In genomic region chr3:66490984-66491383, GRCh38 we compare ENCODE assay signal across 11 cellular contexts. TPM values are rescaled to one million over a fixed set of nuclear protein-coding genes. Genes with fewer than 3 reads are reported as not detected.
DNase-seq lines count a peak whose midpoint lies in the region; ATAC-seq and TF ChIP-seq lines count a peak whose summit lies in the region.
"Had no signal": no experiment of that assay in that cellular context is flagged by ENCODE, and none has a peak within 500 bp of the region (broad histone marks: within the 10 kb centered on the region; RNA-seq: fewer than 3 reads in every experiment).

No MANE protein-coding gene starts in this region.

- no peak overlapping the region for H2AK5ac ChIP-seq in H9 (ENCODE audit: insufficient read length, low read length)

- H4K20me1 ChIP-seq in H9 (ENCODE audit: control insufficient read depth, insufficient read depth, insufficient read length): no peaks in the 10 kb centered on the region

- no peak overlapping the region for H2BK5ac ChIP-seq in H9 (ENCODE audit: insufficient read length, low read length)

- H2BK12ac ChIP-seq in H9 (ENCODE audit: insufficient read length, low read depth, low read length): no peak overlapping the region

- DNase-seq in AG04450 (ENCODE audit: low read depth, low spot score) (no peak), H9 (no peak), chondrocyte (ENCODE audit: low spot score) (no peak), spleen (no peak), AG08396 (ENCODE audit: low spot score) (no peak)
- no peak for DNase-seq in naive thymus-derived CD4-positive, alpha-beta T cell
- DNase-seq: CD8-positive, alpha-beta memory T cell; testis had no signal

- H3K9me3 ChIP-seq in AG04450 (ENCODE audit: control insufficient read depth, insufficient read depth, low read length): no peaks in the 10 kb centered on the region
- H3K9me3 ChIP-seq in H9 (ENCODE audit: control insufficient read depth, low read depth, low read length): no peaks in the 10 kb centered on the region
- H3K9me3 ChIP-seq in naive thymus-derived CD4-positive, alpha-beta T cell (ENCODE audit: control insufficient read depth in 2 of 3, low read length in 3 of 3): no peaks in the 10 kb centered on the region
- H3K9me3 ChIP-seq in spleen: no peaks in the 10 kb centered on the region
- H3K9me3 ChIP-seq: testis had no signal

- H3K9me3 Mint-ChIP-seq in H9: no peaks in the 10 kb centered on the region; a peak in 1 of 5 replicates
- no peaks in the 10 kb centered on the region for H3K9me3 Mint-ChIP-seq in chondrocyte (ENCODE audit: low read depth)
- no peaks in the 10 kb centered on the region for H3K9me3 Mint-ChIP-seq in naive thymus-derived CD4-positive, alpha-beta T cell
- H3K9me3 Mint-ChIP-seq: CD8-positive, alpha-beta memory T cell had no signal

- no peak overlapping the region for H3K14ac ChIP-seq in H9 (ENCODE audit: insufficient read depth, low read length)

- peaks cover 8% of the 10 kb centered on the region for H3K79me1 ChIP-seq in H9 (ENCODE audit: insufficient read depth, low read depth, low read length, poor library complexity, severe bottlenecking)

- H3K4me3 ChIP-seq in AG04450 (ENCODE audit: low read depth, low read length) (peak overlapping the region; percentile 35), spleen (no peak overlapping the region)
- no peak overlapping the region for H3K4me3 ChIP-seq in naive thymus-derived CD4-positive, alpha-beta T cell (ENCODE audit: low read length)
- H3K4me3 ChIP-seq: testis had no signal

- H3K23me2 ChIP-seq in H9 (ENCODE audit: insufficient read length, low read depth, low read length, poor library complexity, severe bottlenecking): no peaks in the 10 kb centered on the region

- H3K4me2 ChIP-seq in H9 (ENCODE audit: insufficient read depth, insufficient read length, low read length): no peak overlapping the region

- H3K56ac ChIP-seq in H9 (ENCODE audit: insufficient read length, low read depth, low read length): no peak overlapping the region

- no peak overlapping the region for H4K5ac ChIP-seq in H9 (ENCODE audit: insufficient read length, low read depth, low read length)

- H3K27me3 Mint-ChIP-seq in H9 (ENCODE audit: low read depth) (no peaks in the 10 kb centered on the region), chondrocyte (ENCODE audit: low read depth) (no peaks in the 10 kb centered on the region)
- H3K27me3 Mint-ChIP-seq in naive thymus-derived CD4-positive, alpha-beta T cell: peaks cover 0 to 14% (median 0%) of the 10 kb centered on the region in 5 donors
- H3K27me3 Mint-ChIP-seq: CD8-positive, alpha-beta memory T cell had no signal

- H2BK120ac ChIP-seq in H9 (ENCODE audit: low read depth, low read length, poor library complexity, severe bottlenecking): no peak overlapping the region

- no peak overlapping the region for H4K91ac ChIP-seq in H9 (ENCODE audit: insufficient read length, low read depth, low read length)

- H3K23ac ChIP-seq in H9 (ENCODE audit: insufficient read length, low read depth, low read length): no peak overlapping the region

- TF ChIP-seq POLR2A in spleen (IDR thresholded peaks at IDR 0.05): no peak

- ATAC-seq in naive thymus-derived CD4-positive, alpha-beta T cell: no peak
- no peak for ATAC-seq in HG03469 (IDR thresholded peaks at IDR 0.05; ENCODE audit: unreplicated experiment)
- ATAC-seq in GM19023 (IDR thresholded peaks at IDR 0.05; ENCODE audit: unreplicated experiment): no peak

- CTCF ChIA-PET in AG04450 (lab: Charles Lee): interaction anchor here (0.7 to 5.1 kb wide), 13 partner anchors 8 to 343 kb away, joined by 3 to 27 read pairs (median 7); no protein-coding TSS in a partner anchor
- CTCF ChIA-PET in naive thymus-derived CD4-positive, alpha-beta T cell (lab: Charles Lee): interaction anchor here (0.8 to 1.4 kb wide), 2 partner anchors 35 to 48 kb away, joined by 3 to 4 read pairs; no protein-coding TSS in a partner anchor

- intact Hi-C loops in naive thymus-derived CD4-positive, alpha-beta T cell (cut with micrococcal nuclease): loop anchor here (1.0 to 10.0 kb wide), 3 partner anchors 9 to 1164 kb away; partner anchors contain the start of gene SUCLG2 (in 2 of the 2)
- intact Hi-C loops in spleen (cut with DNase I; ENCODE audit: low total_unique reads): no loop called here

- no peak overlapping the region for H3K9ac ChIP-seq in H9 (ENCODE audit: extremely low read depth, insufficient read length, low read length)
- H3K9ac ChIP-seq: parathyroid adenoma had no signal

- H3K27ac ChIP-seq in AG04450 (ENCODE audit: low read depth, low read length) (peak overlapping the region; percentile 58), H9 (ENCODE audit: insufficient read length, low read depth, low read length) (no peak overlapping the region), spleen (peak overlapping the region in 4 of 8 donors; percentile 29 to 50 (median 46))
- peak overlapping the region; percentile 38 for H3K27ac ChIP-seq in naive thymus-derived CD4-positive, alpha-beta T cell (ENCODE audit: low read depth, low read length)
- H3K27ac ChIP-seq: parathyroid adenoma had no signal

- H2BK20ac ChIP-seq in H9 (ENCODE audit: low read depth, low read length, poor library complexity, severe bottlenecking): no peak overlapping the region

- no peak for TF ChIP-seq CTCF in AG04450 (IDR thresholded peaks at IDR 0.05; ENCODE audit: low read depth, low read length)
- no peak for TF ChIP-seq CTCF in H9 (conservative IDR thresholded peaks at IDR 0.05)
- no peak for TF ChIP-seq CTCF in chondrocyte (IDR thresholded peaks at IDR 0.05)
- TF ChIP-seq CTCF in spleen (IDR thresholded peaks at IDR 0.05 in 8 of 11, conservative IDR thresholded peaks at IDR 0.05 in 3 of 11): no peak

- H4K8ac ChIP-seq in H9 (replicated peaks; ENCODE audit: insufficient read length, low read depth, low read length): no peak overlapping the region

- WGBS in H9 (ENCODE audit: extremely low coverage, insufficient read length, low lambda C conversion rate): no CpG with 5 or more reads among the region's 1 CpG
- 68 to 77% (median 72%) methylated on average over 1 of the region's 1 CpG for WGBS in spleen, 5 donors

- POLR2A ChIA-PET in AG04450 (lab: Yijun Ruan, JAX): interaction anchor here (1.2 to 1.7 kb wide), 3 partner anchors 10 to 220 kb away, joined by 4 to 11 read pairs (median 5); no protein-coding TSS in a partner anchor
- POLR2A ChIA-PET in naive thymus-derived CD4-positive, alpha-beta T cell (lab: Charles Lee): interaction anchor here (0.7 to 5.6 kb wide), 6 partner anchors 8 to 97 kb away, joined by 3 to 28 read pairs (median 6); partner anchors contain the start of gene LRIG1

- peaks cover 2 to 19% (median 7%) of the 10 kb centered on the region in 3 experiments; a peak in 4 of 7 replicates for H3K36me3 Mint-ChIP-seq in H9 (ENCODE audit: insufficient read depth in 1 of 3, low read depth in 3 of 3)
- peaks cover 1% of the 10 kb centered on the region for H3K36me3 Mint-ChIP-seq in chondrocyte (ENCODE audit: low read depth)
- H3K36me3 Mint-ChIP-seq in naive thymus-derived CD4-positive, alpha-beta T cell: peaks cover 0 to 22% (median 0%) of the 10 kb centered on the region in 5 donors

- H2BK15ac ChIP-seq in H9 (ENCODE audit: low read depth, low read length): no peak overlapping the region

- peaks cover 90 to 94% of the 10 kb centered on the region in 2 experiments for H3K4me1 Mint-ChIP-seq in H9
- H3K4me1 Mint-ChIP-seq in chondrocyte (ENCODE audit: low read depth): peaks cover 95% of the 10 kb centered on the region
- peaks cover 50 to 89% (median 86%) of the 10 kb centered on the region in 7 donors for H3K4me1 Mint-ChIP-seq in naive thymus-derived CD4-positive, alpha-beta T cell

- peak overlapping the region in 1 of 2 experiments; percentile 66; a peak in 4 of 5 replicates for H3K4me3 Mint-ChIP-seq in H9
- H3K4me3 Mint-ChIP-seq in chondrocyte (ENCODE audit: unreplicated experiment): no peak overlapping the region
- peak overlapping the region in 4 of 10 donors; percentile 42 to 68 (median 52) for H3K4me3 Mint-ChIP-seq in naive thymus-derived CD4-positive, alpha-beta T cell

- H3K27me3 ChIP-seq in AG04450 (ENCODE audit: control insufficient read depth, insufficient read depth, low read length): no peaks in the 10 kb centered on the region
- H3K27me3 ChIP-seq in H9 (ENCODE audit: insufficient read depth, low read length): no peaks in the 10 kb centered on the region
- no peaks in the 10 kb centered on the region for H3K27me3 ChIP-seq in naive thymus-derived CD4-positive, alpha-beta T cell (ENCODE audit: control insufficient read depth in 2 of 2, insufficient read depth in 2 of 2, low read length in 2 of 2)
- no peaks in the 10 kb centered on the region for H3K27me3 ChIP-seq in spleen (replicated peaks in 1 of 7)
- H3K27me3 ChIP-seq: testis had no signal

- no peak overlapping the region for H2AFZ ChIP-seq in H9 (ENCODE audit: low read length)
- H2AFZ ChIP-seq: parathyroid adenoma had no signal

- H3K36me3 ChIP-seq in naive thymus-derived CD4-positive, alpha-beta T cell (ENCODE audit: control insufficient read depth in 2 of 3, insufficient read depth in 3 of 3, low read length in 3 of 3): no peaks in the 10 kb centered on the region
- no peaks in the 10 kb centered on the region for H3K36me3 ChIP-seq in spleen

- H3K79me2 ChIP-seq in H9 (ENCODE audit: insufficient read depth, low read length): peaks cover 65% of the 10 kb centered on the region

- H3K27ac Mint-ChIP-seq in H9: peak overlapping the region in 2 of 3 experiments; percentile 88 to 93; a peak in 4 of 7 replicates
- peak overlapping the region; percentile 67 for H3K27ac Mint-ChIP-seq in chondrocyte (ENCODE audit: unreplicated experiment)
- H3K27ac Mint-ChIP-seq in naive thymus-derived CD4-positive, alpha-beta T cell: peak overlapping the region in 5 of 9 donors; percentile 62 to 96 (median 86)

- H3K18ac ChIP-seq in H9 (ENCODE audit: insufficient read length, low read depth, low read length): no peak overlapping the region

- H3K4me1 ChIP-seq in H9 (ENCODE audit: insufficient read depth, low read length): peaks cover 36% of the 10 kb centered on the region
- H3K4me1 ChIP-seq in naive thymus-derived CD4-positive, alpha-beta T cell (ENCODE audit: control insufficient read depth in 2 of 2, insufficient read depth in 2 of 2, low read length in 2 of 2): peaks cover 64 to 67% of the 10 kb centered on the region in 2 donors
- peaks cover 0 to 75% (median 36%) of the 10 kb centered on the region in 6 donors for H3K4me1 ChIP-seq in spleen

- H3T11ph ChIP-seq in H9 (ENCODE audit: low read length): no peak overlapping the region

- no peak overlapping the region for H3K4ac ChIP-seq in H9 (ENCODE audit: low read depth, low read length)

RNA-seq across cellular contexts. Expression of gene LRIG1, which starts 9.8 kb away (rescaled TPM):
- polyA plus RNA-seq in AG04450 (2011; rRNA removed) (68.3 and 94.3 TPM in 2 replicates), spleen (10 to 100 TPM in 1 of 3 donors, 1 to 10 TPM in 2; 5.9 to 10.6 (median 8.6) TPM)
- 108 and 164 TPM in 2 replicates for polyA minus RNA-seq in AG04450 (2011; rRNA and poly(A)+ RNA removed)
- total RNA-seq in H9 (2021) (63.3 and 70.3 TPM in 2 replicates), chondrocyte (66.8 to 111 TPM (median 108 TPM) in 3 replicates), spleen (10 to 100 TPM; 10.6 to 19.7 (median 12.4) TPM)
- total RNA-seq in naive thymus-derived CD4-positive, alpha-beta T cell: 10 to 100 TPM; 28.5 to 46.3 (median 34.4) TPM
- 10 to 100 TPM; 14.5 to 35.2 TPM for polyA plus RNA-seq in naive thymus-derived CD4-positive, alpha-beta T cell
